In the genomic region with DNA sequence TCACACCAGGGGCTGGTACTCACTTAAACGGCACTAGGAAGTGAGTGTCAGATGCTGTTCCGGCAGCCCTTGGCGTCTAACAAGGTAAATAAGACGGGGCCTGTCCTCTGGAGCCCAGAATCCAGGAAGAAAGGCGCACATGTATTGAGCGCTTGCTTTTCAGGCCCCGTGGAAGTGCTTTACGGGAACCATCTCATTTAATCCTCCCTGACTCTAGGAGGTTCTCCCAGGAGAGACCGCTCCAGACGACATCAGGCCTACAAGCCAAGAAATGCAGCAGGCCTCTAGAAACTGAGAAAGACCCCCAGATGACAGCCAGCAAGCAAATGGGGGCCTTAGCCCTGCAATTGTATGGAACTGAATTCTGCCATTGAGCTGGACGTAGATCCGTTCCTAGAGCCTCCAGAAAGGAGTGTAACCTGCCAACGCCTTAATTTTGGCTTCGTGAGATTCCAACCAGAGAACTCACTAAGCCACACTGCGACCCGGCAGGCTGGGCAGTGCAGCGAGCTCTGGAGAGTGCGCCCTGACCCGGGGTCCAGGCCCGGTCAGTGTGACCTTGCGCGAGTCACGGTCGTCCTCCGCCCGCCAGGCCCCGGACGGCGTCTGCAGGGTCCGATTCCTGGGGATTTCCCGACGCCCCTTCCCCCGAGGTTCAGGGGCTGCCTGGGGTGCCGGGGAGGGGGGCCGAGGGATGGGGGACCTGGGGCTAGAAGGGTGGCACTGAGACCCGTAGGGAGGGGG, we compare ENCODE assay signal across 9 cellular contexts. TPM values are rescaled to one million over a fixed set of nuclear protein-coding genes. Genes with fewer than 3 reads are reported as not detected.
A peak's percentile ranks its signal among the peaks of the same experiment; 100 is the strongest.
DNase-seq lines count a peak whose midpoint lies in the region; ATAC-seq and TF ChIP-seq lines count a peak whose summit lies in the region.
"Had no signal": no experiment of that assay in that cellular context is flagged by ENCODE, and none has a peak within 500 bp of the region (broad histone marks: within the 10 kb centered on the region; RNA-seq: fewer than 3 reads in every experiment).

No MANE protein-coding gene starts in this region.

- no peak for DNase-seq in activated CD4-positive, alpha-beta T cell treated with anti-CD3 and anti-CD28 coated beads, Interleukin-2, amount 10 ng/mL, durations not matched to agents 24 days and 14 days
- DNase-seq in activated CD4-positive, alpha-beta T cell treated with anti-CD3 and anti-CD28 coated beads, Interleukin-2, amount 50 U/mL, for 1 hour: no peak
- DNase-seq in PC-9: no peak
- DNase-seq in hepatocyte (ENCODE audit: low spot score): no peak
- no peak for DNase-seq in stimulated activated naive B cell treated with anti-CD40 and anti-IgM and Interleukin-4, amounts not matched to agents 10 μg/mL and 1 μg/mL and 100 μg/mL, for 72 hours
- DNase-seq in NOMO-1 (lab: John Stamatoyannopoulos, UW; ENCODE audit: unreplicated experiment in 2 of 2): no peak
- no peak for DNase-seq in occipital lobe (lab: John Stamatoyannopoulos, UW)
- DNase-seq in SW 1271 (lab: John Stamatoyannopoulos, UW): no peak

- TF ChIP-seq CTCF in PC-9 (conservative IDR thresholded peaks at IDR 0.05) (no peak), hepatocyte (IDR thresholded peaks at IDR 0.05; ENCODE audit: poor library complexity) (no peak)

- peaks cover 40% of the 10 kb centered on the region for H3K27me3 Mint-ChIP-seq in activated CD4-positive, alpha-beta T cell treated with anti-CD3 and anti-CD28 coated beads, Interleukin-2, amount 10 ng/mL, durations not matched to agents 24 days and 14 days
- H3K27me3 Mint-ChIP-seq in stimulated activated naive B cell treated with anti-CD40 and anti-IgM and Interleukin-4, amounts not matched to agents 10 μg/mL and 1 μg/mL and 100 μg/mL, for 72 hours: peaks cover 16 to 44% of the 10 kb centered on the region in 2 donors

- H3K9me2 ChIP-seq in PC-9 (ENCODE audit: insufficient read depth): no peaks in the 10 kb centered on the region
- H3K9me2 ChIP-seq in hepatocyte (replicated peaks; ENCODE audit: insufficient read depth): no peaks in the 10 kb centered on the region

- H3K4me1 ChIP-seq in PC-9 (replicated peaks; ENCODE audit: insufficient read depth) (peaks cover 24% of the 10 kb centered on the region), hepatocyte (ENCODE audit: insufficient read depth) (peaks cover 4% of the 10 kb centered on the region)

- H3K9me3 ChIP-seq in PC-9 (ENCODE audit: insufficient read depth, low read depth) (no peaks in the 10 kb centered on the region), hepatocyte (ENCODE audit: low read depth) (no peaks in the 10 kb centered on the region)

- H3K79me2 ChIP-seq in PC-9 (ENCODE audit: low read depth): peaks cover 24% of the 10 kb centered on the region
- H3K79me2 ChIP-seq in hepatocyte: no peaks in the 10 kb centered on the region

- 0 out of 2 replicates have a peak, but pooled peaks cover 11% of the 10 kb centered on the region for H3K36me3 ChIP-seq in PC-9 (ENCODE audit: low read depth)
- no peaks in the 10 kb centered on the region for H3K36me3 ChIP-seq in hepatocyte (replicated peaks; ENCODE audit: insufficient read depth, low read depth)

- peaks cover 21% of the 10 kb centered on the region; the same call in 1 of the 2 replicates for H3F3A ChIP-seq in PC-9 (ENCODE audit: insufficient read depth, low read depth)

- peak overlapping the region; percentile 83; the same call in 1 of the 2 replicates for H3K4me3 ChIP-seq in PC-9
- no peak overlapping the region for H3K4me3 ChIP-seq in hepatocyte

- H2AFZ ChIP-seq in PC-9 (0 out of 2 replicates have a peak overlapping the region, but pooled peaks have one; percentile 75), hepatocyte (peak overlapping the region; percentile 89)

- H3K9me3 Mint-ChIP-seq in activated CD4-positive, alpha-beta T cell treated with anti-CD3 and anti-CD28 coated beads, Interleukin-2, amount 10 ng/mL, durations not matched to agents 24 days and 14 days: no peaks in the 10 kb centered on the region
- H3K9me3 Mint-ChIP-seq in stimulated activated naive B cell treated with anti-CD40 and anti-IgM and Interleukin-4, amounts not matched to agents 10 μg/mL and 1 μg/mL and 100 μg/mL, for 72 hours: no peaks in the 10 kb centered on the region

- 46% methylated on average over 33 of the region's 36 CpGs for WGBS in hepatocyte (ENCODE audit: low lambda C conversion rate, missing lambda C conversion rate)

- peak overlapping the region; percentile 9 for H3K4me3 Mint-ChIP-seq in activated CD4-positive, alpha-beta T cell treated with anti-CD3 and anti-CD28 coated beads, Interleukin-2, amount 10 ng/mL, durations not matched to agents 24 days and 14 days
- peak overlapping the region; percentile 80 to 85 for H3K4me3 Mint-ChIP-seq in stimulated activated naive B cell treated with anti-CD40 and anti-IgM and Interleukin-4, amounts not matched to agents 10 μg/mL and 1 μg/mL and 100 μg/mL, for 72 hours

- no TSS peak for BruUV-seq in PC-9 (replicated peaks; lab: Mats Ljungman, UMichigan)

- H3K4me1 Mint-ChIP-seq in activated CD4-positive, alpha-beta T cell treated with anti-CD3 and anti-CD28 coated beads, Interleukin-2, amount 10 ng/mL, durations not matched to agents 24 days and 14 days: peaks cover 12% of the 10 kb centered on the region
- H3K4me1 Mint-ChIP-seq in stimulated activated naive B cell treated with anti-CD40 and anti-IgM and Interleukin-4, amounts not matched to agents 10 μg/mL and 1 μg/mL and 100 μg/mL, for 72 hours: peaks cover 24 to 33% of the 10 kb centered on the region in 2 donors

- no peak overlapping the region for H3K27ac Mint-ChIP-seq in activated CD4-positive, alpha-beta T cell treated with anti-CD3 and anti-CD28 coated beads, Interleukin-2, amount 10 ng/mL, durations not matched to agents 24 days and 14 days
- no peak overlapping the region for H3K27ac Mint-ChIP-seq in stimulated activated naive B cell treated with anti-CD40 and anti-IgM and Interleukin-4, amounts not matched to agents 10 μg/mL and 1 μg/mL and 100 μg/mL, for 72 hours

- intact Hi-C loops in activated CD4-positive, alpha-beta T cell treated with anti-CD3 and anti-CD28 coated beads, Interleukin-2, amount 10 ng/mL, durations not matched to agents 24 days and 14 days (cut with micrococcal nuclease): no loop called here
- intact Hi-C loops in PC-9 (cut with micrococcal nuclease; ENCODE audit: unreplicated experiment): no loop called here

- no peaks in the 10 kb centered on the region for H3K36me3 Mint-ChIP-seq in activated CD4-positive, alpha-beta T cell treated with anti-CD3 and anti-CD28 coated beads, Interleukin-2, amount 10 ng/mL, durations not matched to agents 24 days and 14 days (ENCODE audit: low read depth)
- peaks cover 5 to 8% of the 10 kb centered on the region in 2 donors for H3K36me3 Mint-ChIP-seq in stimulated activated naive B cell treated with anti-CD40 and anti-IgM and Interleukin-4, amounts not matched to agents 10 μg/mL and 1 μg/mL and 100 μg/mL, for 72 hours

- no peaks in the 10 kb centered on the region for H4K20me1 ChIP-seq in PC-9 (ENCODE audit: insufficient read depth)
- H4K20me1 ChIP-seq in hepatocyte (ENCODE audit: insufficient read depth, poor library complexity, severe bottlenecking): no peaks in the 10 kb centered on the region

- H3K27me3 ChIP-seq in PC-9 (ENCODE audit: insufficient read depth, low read depth) (no peaks in the 10 kb centered on the region), hepatocyte (peaks cover 53% of the 10 kb centered on the region)

- H3K4me2 ChIP-seq in PC-9 (peak overlapping the region; percentile 95), hepatocyte (peak overlapping the region; percentile 99)

- no peak for ATAC-seq in stimulated activated naive B cell treated with anti-CD40 and anti-IgM and Interleukin-4, amounts not matched to agents 10 μg/mL and 1 μg/mL and 100 μg/mL, for 72 hours (replicated peaks)

- POLR2A ChIA-PET in PC-9 (lab: Charles Lee; ENCODE audit: unreplicated experiment): no interaction called here

- H3K27ac ChIP-seq in PC-9 (no peak overlapping the region), hepatocyte (no peak overlapping the region)

- CTCF ChIA-PET in PC-9 (lab: Charles Lee): interaction anchor here (0.6 kb wide), 1 partner anchor 192 kb away, joined by 20 read pairs; no protein-coding TSS in a partner anchor

RNA-seq across cellular contexts. Expression of gene MANEAL, which starts 0.5 kb away (rescaled TPM):
- 2.7 and 3.1 TPM in 2 replicates for total RNA-seq in activated CD4-positive, alpha-beta T cell treated with anti-CD3 and anti-CD28 coated beads, Interleukin-2, amount 10 ng/mL, durations not matched to agents 24 days and 14 days
- total RNA-seq in PC-9 (2021): 11.3 and 13.1 TPM in 2 replicates
- total RNA-seq in hepatocyte: 2.3 and 2.7 TPM in 2 replicates
- 2.3 and 3.5 TPM in 2 replicates for polyA plus RNA-seq in hepatocyte
- 30.7 TPM for total RNA-seq in occipital lobe

RNA-seq across cellular contexts. Expression of gene C1orf122, which starts 14.5 kb away (rescaled TPM):
- 26.4 and 26.7 TPM in 2 replicates for total RNA-seq in activated CD4-positive, alpha-beta T cell treated with anti-CD3 and anti-CD28 coated beads, Interleukin-2, amount 10 ng/mL, durations not matched to agents 24 days and 14 days
- total RNA-seq in PC-9 (2021) (51.8 and 75.8 TPM in 2 replicates), hepatocyte (63.8 and 78.3 TPM in 2 replicates), occipital lobe (10.3 TPM)
- 166 and 186 TPM in 2 replicates for polyA plus RNA-seq in hepatocyte

RNA-seq across cellular contexts. Expression of gene YRDC, which starts 14.9 kb away (rescaled TPM):
- total RNA-seq in activated CD4-positive, alpha-beta T cell treated with anti-CD3 and anti-CD28 coated beads, Interleukin-2, amount 10 ng/mL, durations not matched to agents 24 days and 14 days: 69.9 and 76.1 TPM in 2 replicates
- total RNA-seq in PC-9 (2021) (13.2 and 16.0 TPM in 2 replicates), hepatocyte (24.1 and 26.5 TPM in 2 replicates), occipital lobe (14.3 TPM)
- 33.8 and 37.4 TPM in 2 replicates for polyA plus RNA-seq in hepatocyte

RNA-seq across cellular contexts. Expression of gene EPHA10, which starts 28.2 kb away (rescaled TPM):
- 0.21 and 0.31 TPM in 2 replicates for total RNA-seq in activated CD4-positive, alpha-beta T cell treated with anti-CD3 and anti-CD28 coated beads, Interleukin-2, amount 10 ng/mL, durations not matched to agents 24 days and 14 days
- total RNA-seq in PC-9 (2021) (7.6 and 12.1 TPM in 2 replicates), hepatocyte (0.84 and 1.5 TPM in 2 replicates), occipital lobe (10.1 TPM)
- 0.79 and 1.3 TPM in 2 replicates for polyA plus RNA-seq in hepatocyte
- polyA plus RNA-seq: fibroblast of lung had no signal
